ENCODE assay signal across 28 cellular contexts in the genomic region with DNA sequence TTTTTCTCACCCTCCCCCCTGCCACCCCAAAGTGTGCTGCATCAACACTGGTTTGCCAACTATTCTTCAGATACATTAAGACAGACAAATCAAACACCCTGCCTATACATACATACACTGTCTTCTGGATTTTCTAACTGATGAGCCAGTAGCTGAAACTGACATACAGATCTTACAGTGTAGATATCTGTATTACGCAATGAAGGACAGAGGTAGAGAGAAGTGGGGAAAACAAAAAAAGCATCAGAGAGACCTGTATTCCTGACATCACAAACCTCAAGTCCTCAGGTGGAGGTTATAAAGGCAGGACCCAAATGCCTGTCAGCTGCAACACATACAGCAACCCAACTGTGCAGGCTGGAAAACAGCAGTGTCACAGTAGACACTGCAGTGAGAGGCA.
"Had no signal": no experiment of that assay in that cellular context is flagged by ENCODE, and none has a peak within 500 bp of the region (broad histone marks: within the 10 kb centered on the region; RNA-seq: fewer than 3 reads in every experiment).

No MANE protein-coding gene starts in this region.

- H3K36me3 ChIP-seq: gastroesophageal sphincter, heart left ventricle, neural progenitor cell, prostate gland, right atrium auricular region, sigmoid colon, stomach, thyroid gland, vagina had no signal

- H3K4me3 ChIP-seq: dorsolateral prefrontal cortex, gastroesophageal sphincter, heart left ventricle, hepatocyte, lung, mucosa of descending colon, neural progenitor cell, prostate gland, right atrium auricular region, sigmoid colon, stomach, thyroid gland, vagina had no signal

- H3K27ac ChIP-seq: dorsolateral prefrontal cortex, epithelial cell of prostate, foreskin keratinocyte, gastroesophageal sphincter, heart left ventricle, hepatocyte, neural progenitor cell, prostate gland, right atrium auricular region, sigmoid colon, stomach, thyroid gland, vagina had no signal

- H3K4me2 ChIP-seq: hepatocyte, neural progenitor cell had no signal

- ATAC-seq: esophagus mucosa; foreskin keratinocyte; gastroesophageal sphincter; heart left ventricle; left lobe of liver; mucosa of descending colon; stimulated activated effector memory CD8-positive, alpha-beta T cell treated with anti-CD3 and anti-CD28 coated beads, Interleukin-12 subunit alpha, Interleukin-12 subunit beta, amount 100 ng/mL, for 72 hours had no signal

- DNase-seq: dorsolateral prefrontal cortex; effector CD8-positive, alpha-beta T cell; endodermal cell; foreskin keratinocyte; heart left ventricle; kidney; mesenchymal stem cell; mucosa of descending colon; naive B cell; nucleus accumbens; sigmoid colon; stimulated activated CD4-positive, alpha-beta T cell treated with anti-CD3 and anti-CD28 coated beads, Interleukin-2, amount 100 ng/mL, for 24 hours; stimulated activated CD4-positive, alpha-beta T cell treated with anti-CD3 and anti-CD28 coated beads, Interleukin-4, amount 100 ng/mL, for 24 hours; stimulated activated naive CD4-positive, alpha-beta T cell treated with Interleukin-2 at 50 U/mL for 16 hours; stomach; thyroid gland; trophoblast cell had no signal

- H3K27me3 ChIP-seq: foreskin keratinocyte, gastroesophageal sphincter, hepatocyte, neural progenitor cell, right atrium auricular region, sigmoid colon, stomach, thyroid gland, vagina had no signal

- H2AFZ ChIP-seq: hepatocyte, neural progenitor cell had no signal

- H3K9me3 ChIP-seq: gastroesophageal sphincter, mucosa of descending colon, prostate gland, right atrium auricular region, sigmoid colon, stomach, thyroid gland, vagina had no signal

- H3K79me2 ChIP-seq: hepatocyte had no signal

- H3K9ac ChIP-seq: neural progenitor cell had no signal

- H3K4me1 ChIP-seq: foreskin keratinocyte, neural progenitor cell, prostate gland, sigmoid colon, thyroid gland, vagina had no signal

- FAIRE-seq: kidney had no signal
